ENCODE assay signal across 20 cellular contexts in genomic region chr6:90212274-90212673, GRCh38.
DNase-seq lines count a peak whose midpoint lies in the region; ATAC-seq and TF ChIP-seq lines count a peak whose summit lies in the region.
"Had no signal": no experiment of that assay in that cellular context is flagged by ENCODE, and none has a peak within 500 bp of the region (broad histone marks: within the 10 kb centered on the region; RNA-seq: fewer than 3 reads in every experiment).

No MANE protein-coding gene starts in this region.

- no peaks in the 10 kb centered on the region for H3K27me3 ChIP-seq in osteoblast (ENCODE audit: insufficient read depth, low read length)
- no peaks in the 10 kb centered on the region for H3K27me3 ChIP-seq in PC-3 (ENCODE audit: low read length)
- H3K27me3 ChIP-seq: body of pancreas, esophagus muscularis mucosa, spleen had no signal

- H3K4me3 Mint-ChIP-seq in activated T-cell treated with anti-CD3 and anti-CD28 coated beads, Interleukin-2, amount 50 U/mL, for 24 hours = no peak overlapping the region
- no peak overlapping the region for H3K4me3 Mint-ChIP-seq in Calu3 (ENCODE audit: low read depth, unreplicated experiment)
- H3K4me3 Mint-ChIP-seq: natural killer cell treated with Interleukin-12 subunit alpha and Interleukin-12 subunit beta and Interleukin-15 and Interleukin-18, amount 100 ng/mL, for 72 hours; stimulated activated memory B cell treated with anti-CD40 and anti-IgM and Interleukin-4, amounts not matched to agents 10 μg/mL and 1 μg/mL and 100 μg/mL, for 72 hours had no signal

- no peaks in the 10 kb centered on the region for H3K27me3 Mint-ChIP-seq in activated T-cell treated with anti-CD3 and anti-CD28 coated beads, Interleukin-2, amount 50 U/mL, for 24 hours
- no peaks in the 10 kb centered on the region for H3K27me3 Mint-ChIP-seq in Calu3 (ENCODE audit: unreplicated experiment)
- H3K27me3 Mint-ChIP-seq: natural killer cell treated with Interleukin-12 subunit alpha and Interleukin-12 subunit beta and Interleukin-15 and Interleukin-18, amount 100 ng/mL, for 72 hours; stimulated activated memory B cell treated with anti-CD40 and anti-IgM and Interleukin-4, amounts not matched to agents 10 μg/mL and 1 μg/mL and 100 μg/mL, for 72 hours had no signal

- no peak for ATAC-seq in activated naive CD4-positive, alpha-beta T cell treated with anti-CD3 and anti-CD28 coated beads, Interleukin-2, amount 50 U/mL, for 72 hours
- no peak for ATAC-seq in PC-3
- ATAC-seq in HG02852 (IDR thresholded peaks at IDR 0.05; ENCODE audit: unreplicated experiment) = no peak
- ATAC-seq: body of pancreas; natural killer cell treated with Interleukin-12 subunit alpha and Interleukin-12 subunit beta and Interleukin-15 and Interleukin-18, amount 100 ng/mL, for 72 hours; stimulated activated memory B cell treated with anti-CD40 and anti-IgM and Interleukin-4, amounts not matched to agents 10 μg/mL and 1 μg/mL and 100 μg/mL, for 72 hours had no signal

- H3K36me3 ChIP-seq in osteoblast (ENCODE audit: insufficient read depth, low read length) (no peaks in the 10 kb centered on the region), PC-3 (ENCODE audit: low read depth, low read length) (no peaks in the 10 kb centered on the region)
- H3K36me3 ChIP-seq: esophagus muscularis mucosa, spleen had no signal

- no peak overlapping the region for H3K4me3 ChIP-seq in osteoblast (ENCODE audit: insufficient read depth, low read length)
- no peak overlapping the region for H3K4me3 ChIP-seq in PC-3 (ENCODE audit: low read length)
- H3K4me3 ChIP-seq: body of pancreas, esophagus muscularis mucosa, psoas muscle, spleen had no signal

- DNase-seq in activated T-cell treated with anti-CD3 and anti-CD28 coated beads, Interleukin-2, amount 50 U/mL, for 24 hours = no peak
- no peak for DNase-seq in activated T-cell treated with anti-CD3 and anti-CD28 coated beads, Interleukin-2, amount 50 U/mL, for 48 hours
- no peak for DNase-seq in activated naive CD4-positive, alpha-beta T cell treated with anti-CD3 and anti-CD28 coated beads, Interleukin-2, amount 50 U/mL, for 72 hours (ENCODE audit: low spot score in 2 of 2)
- DNase-seq in osteoblast (ENCODE audit: insufficient read length, low spot score, missing footprints) (no peak), Calu3 (no peak), PC-3 (no peak)
- DNase-seq: activated gamma-delta T cell, dermis blood vessel endothelial cell, mammary epithelial cell, NCI-H2081 treated with DMSO at 0.1 percent for 48 hours, NCI-H526, psoas muscle, spleen had no signal

- H3K4me1 ChIP-seq in osteoblast (ENCODE audit: insufficient read depth, low read length) (peaks cover 17% of the 10 kb centered on the region), PC-3 (ENCODE audit: insufficient read depth, low read length) (peaks cover 15% of the 10 kb centered on the region)

- no peaks in the 10 kb centered on the region for H3F3A ChIP-seq in PC-3 (ENCODE audit: low read length, unreplicated experiment)

- intact Hi-C loops in Calu3 (cut with micrococcal nuclease; ENCODE audit: unreplicated experiment) = loop anchor here (10.0 kb wide), 1 partner anchor 183 kb away; no protein-coding TSS in a partner anchor
- intact Hi-C loops in PC-3 (cut with micrococcal nuclease) = no loop called here

- TF ChIP-seq CTCF in osteoblast (IDR thresholded peaks at IDR 0.05; ENCODE audit: extremely low read depth, low read depth, low read length) (peak; percentile 12), Calu3 (IDR thresholded peaks at IDR 0.05; ENCODE audit: unreplicated experiment) (no peak), PC-3 (conservative IDR thresholded peaks at IDR 0.05; ENCODE audit: low read depth, low read length) (no peak)

- H3K27ac ChIP-seq in osteoblast (ENCODE audit: low read depth, low read length) (no peak overlapping the region), PC-3 (ENCODE audit: low read length) (no peak overlapping the region)
- H3K27ac ChIP-seq: body of pancreas, esophagus muscularis mucosa, spleen, VCaP had no signal

- POLR2A ChIA-PET in PC-3 (lab: Charles Lee; ENCODE audit: unreplicated experiment) = no interaction called here

- H3K36me3 Mint-ChIP-seq in activated T-cell treated with anti-CD3 and anti-CD28 coated beads, Interleukin-2, amount 50 U/mL, for 24 hours (ENCODE audit: low read depth) = peaks cover 66% of the 10 kb centered on the region
- H3K36me3 Mint-ChIP-seq in activated naive CD4-positive, alpha-beta T cell treated with anti-CD3 and anti-CD28 coated beads, Interleukin-2, amount 50 U/mL, for 72 hours = peaks cover 12 to 28% of the 10 kb centered on the region in 2 donors
- H3K36me3 Mint-ChIP-seq in Calu3 (ENCODE audit: insufficient read depth, unreplicated experiment) = no peaks in the 10 kb centered on the region
- H3K36me3 Mint-ChIP-seq: natural killer cell treated with Interleukin-12 subunit alpha and Interleukin-12 subunit beta and Interleukin-15 and Interleukin-18, amount 100 ng/mL, for 72 hours; stimulated activated memory B cell treated with anti-CD40 and anti-IgM and Interleukin-4, amounts not matched to agents 10 μg/mL and 1 μg/mL and 100 μg/mL, for 72 hours had no signal

- no peak overlapping the region for H3K4me2 ChIP-seq in osteoblast (ENCODE audit: insufficient read depth, low read length)
- H3K4me2 ChIP-seq in PC-3 (ENCODE audit: low read length) = no peak overlapping the region

- H3K4me1 Mint-ChIP-seq in activated T-cell treated with anti-CD3 and anti-CD28 coated beads, Interleukin-2, amount 50 U/mL, for 24 hours (ENCODE audit: low read depth) = peaks cover 66% of the 10 kb centered on the region
- no peaks in the 10 kb centered on the region for H3K4me1 Mint-ChIP-seq in Calu3 (ENCODE audit: low read depth, unreplicated experiment)

- CTCF ChIA-PET in Calu3 (lab: Charles Lee) = no interaction called here
- CTCF ChIA-PET in PC-3 (lab: Charles Lee) = no interaction called here

- peak overlapping the region; percentile 53 for H3K27ac Mint-ChIP-seq in activated T-cell treated with anti-CD3 and anti-CD28 coated beads, Interleukin-2, amount 50 U/mL, for 24 hours
- peak overlapping the region; percentile 23 to 43 for H3K27ac Mint-ChIP-seq in activated naive CD4-positive, alpha-beta T cell treated with anti-CD3 and anti-CD28 coated beads, Interleukin-2, amount 50 U/mL, for 72 hours
- no peak overlapping the region for H3K27ac Mint-ChIP-seq in Calu3 (ENCODE audit: unreplicated experiment)
- H3K27ac Mint-ChIP-seq: natural killer cell treated with Interleukin-12 subunit alpha and Interleukin-12 subunit beta and Interleukin-15 and Interleukin-18, amount 100 ng/mL, for 72 hours; stimulated activated memory B cell treated with anti-CD40 and anti-IgM and Interleukin-4, amounts not matched to agents 10 μg/mL and 1 μg/mL and 100 μg/mL, for 72 hours had no signal

- BruUV-seq in Calu3 (replicated peaks; lab: Mats Ljungman, UMichigan) (no TSS peak), PC-3 (replicated peaks; lab: Mats Ljungman, UMichigan) (no TSS peak)

- H3K79me2 ChIP-seq in osteoblast (ENCODE audit: insufficient read depth, low read length) (no peaks in the 10 kb centered on the region), PC-3 (ENCODE audit: low read length) (no peaks in the 10 kb centered on the region)

- H3K9ac ChIP-seq in PC-3 (ENCODE audit: low read length) = no peak overlapping the region

- no peak for TF ChIP-seq EP300 in Ishikawa (IDR thresholded peaks at IDR 0.05; ENCODE audit: borderline replicate concordance)

- TF ChIP-seq RAD21 in Ishikawa (IDR thresholded peaks at IDR 0.05; ENCODE audit: low read depth) = peak; percentile 16; the same call in 1 of the 2 replicates

- H3K9me3 ChIP-seq in osteoblast (ENCODE audit: low read depth, low read length) = no peaks in the 10 kb centered on the region
- no peaks in the 10 kb centered on the region for H3K9me3 ChIP-seq in PC-3 (ENCODE audit: low read length)
- H3K9me3 ChIP-seq: body of pancreas, esophagus muscularis mucosa, psoas muscle, spleen had no signal

- no peaks in the 10 kb centered on the region for H3K9me2 ChIP-seq in PC-3 (replicated peaks; ENCODE audit: low read length)

- no peaks in the 10 kb centered on the region for H4K20me1 ChIP-seq in osteoblast (ENCODE audit: insufficient read depth, low read length)
- no peaks in the 10 kb centered on the region for H4K20me1 ChIP-seq in PC-3 (ENCODE audit: low read length)

- H3K9me3 Mint-ChIP-seq in activated T-cell treated with anti-CD3 and anti-CD28 coated beads, Interleukin-2, amount 50 U/mL, for 24 hours = no peaks in the 10 kb centered on the region
- no peaks in the 10 kb centered on the region for H3K9me3 Mint-ChIP-seq in activated naive CD4-positive, alpha-beta T cell treated with anti-CD3 and anti-CD28 coated beads, Interleukin-2, amount 50 U/mL, for 72 hours
- no peaks in the 10 kb centered on the region for H3K9me3 Mint-ChIP-seq in Calu3 (ENCODE audit: low read depth, unreplicated experiment)
- H3K9me3 Mint-ChIP-seq: natural killer cell treated with Interleukin-12 subunit alpha and Interleukin-12 subunit beta and Interleukin-15 and Interleukin-18, amount 100 ng/mL, for 72 hours; stimulated activated memory B cell treated with anti-CD40 and anti-IgM and Interleukin-4, amounts not matched to agents 10 μg/mL and 1 μg/mL and 100 μg/mL, for 72 hours had no signal

- H2AFZ ChIP-seq in osteoblast (ENCODE audit: low read length) (no peak overlapping the region), PC-3 (ENCODE audit: low read length) (no peak overlapping the region)

TF ChIP-seq in Ishikawa, 13 proteins besides CTCF, POLR2A, EP300 and RAD21:
- TF ChIP-seq YY1 (IDR thresholded peaks at IDR 0.05; ENCODE audit: low read depth) (no peak), TAF1 (IDR thresholded peaks at IDR 0.05; ENCODE audit: low read depth) (no peak), USF1 (IDR thresholded peaks at IDR 0.05) (no peak), ZBTB7A (IDR thresholded peaks at IDR 0.05; ENCODE audit: low read depth) (no peak), FOXM1 (IDR thresholded peaks at IDR 0.05; ENCODE audit: borderline replicate concordance, low read depth) (no peak)
